In the genomic region with DNA sequence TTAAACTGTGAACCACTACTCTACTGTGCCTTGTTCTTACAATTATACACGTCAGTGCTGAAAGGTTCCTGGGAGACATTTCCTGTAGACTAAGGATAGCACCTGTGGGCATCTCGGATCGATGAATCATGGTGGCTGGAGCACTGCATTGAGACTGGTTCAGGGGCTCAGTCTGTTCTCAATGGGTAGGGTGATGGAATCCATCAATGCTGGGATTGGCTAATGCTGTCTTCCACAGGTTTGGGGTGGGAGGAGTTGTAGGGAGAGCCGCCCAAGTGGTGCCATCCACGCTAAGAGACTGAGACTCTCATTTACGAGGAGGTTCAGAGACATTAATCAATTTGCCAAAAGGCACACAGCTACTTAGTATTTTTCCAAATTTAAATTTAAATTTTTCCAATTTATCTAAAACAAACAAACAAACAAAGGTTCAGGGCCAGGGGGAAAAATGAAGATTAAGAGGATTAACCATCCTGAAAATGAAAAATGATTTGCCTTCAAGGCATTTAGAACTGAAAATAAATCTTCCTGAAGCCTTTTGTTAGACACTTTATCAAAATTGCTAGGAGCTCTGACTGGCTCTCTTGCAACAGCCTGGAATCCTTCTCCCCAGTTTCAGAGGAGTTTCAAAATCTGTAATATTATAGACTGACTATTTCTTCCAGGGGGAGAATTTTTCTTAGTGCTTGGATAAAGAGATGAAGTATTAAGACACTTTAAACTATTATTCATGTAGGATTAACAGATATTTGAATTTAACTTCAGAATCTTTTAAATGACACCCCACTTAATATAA, we compare ENCODE assay signal across 1 cellular context.
TF ChIP-seq lines count a peak whose summit lies in the region.

No MANE protein-coding gene starts in this region.

TF ChIP-seq in GM23338, 12 proteins besides CTCF, POLR2A, EP300 and RAD21 (continued from another document):
- TF ChIP-seq, protein P1, sequence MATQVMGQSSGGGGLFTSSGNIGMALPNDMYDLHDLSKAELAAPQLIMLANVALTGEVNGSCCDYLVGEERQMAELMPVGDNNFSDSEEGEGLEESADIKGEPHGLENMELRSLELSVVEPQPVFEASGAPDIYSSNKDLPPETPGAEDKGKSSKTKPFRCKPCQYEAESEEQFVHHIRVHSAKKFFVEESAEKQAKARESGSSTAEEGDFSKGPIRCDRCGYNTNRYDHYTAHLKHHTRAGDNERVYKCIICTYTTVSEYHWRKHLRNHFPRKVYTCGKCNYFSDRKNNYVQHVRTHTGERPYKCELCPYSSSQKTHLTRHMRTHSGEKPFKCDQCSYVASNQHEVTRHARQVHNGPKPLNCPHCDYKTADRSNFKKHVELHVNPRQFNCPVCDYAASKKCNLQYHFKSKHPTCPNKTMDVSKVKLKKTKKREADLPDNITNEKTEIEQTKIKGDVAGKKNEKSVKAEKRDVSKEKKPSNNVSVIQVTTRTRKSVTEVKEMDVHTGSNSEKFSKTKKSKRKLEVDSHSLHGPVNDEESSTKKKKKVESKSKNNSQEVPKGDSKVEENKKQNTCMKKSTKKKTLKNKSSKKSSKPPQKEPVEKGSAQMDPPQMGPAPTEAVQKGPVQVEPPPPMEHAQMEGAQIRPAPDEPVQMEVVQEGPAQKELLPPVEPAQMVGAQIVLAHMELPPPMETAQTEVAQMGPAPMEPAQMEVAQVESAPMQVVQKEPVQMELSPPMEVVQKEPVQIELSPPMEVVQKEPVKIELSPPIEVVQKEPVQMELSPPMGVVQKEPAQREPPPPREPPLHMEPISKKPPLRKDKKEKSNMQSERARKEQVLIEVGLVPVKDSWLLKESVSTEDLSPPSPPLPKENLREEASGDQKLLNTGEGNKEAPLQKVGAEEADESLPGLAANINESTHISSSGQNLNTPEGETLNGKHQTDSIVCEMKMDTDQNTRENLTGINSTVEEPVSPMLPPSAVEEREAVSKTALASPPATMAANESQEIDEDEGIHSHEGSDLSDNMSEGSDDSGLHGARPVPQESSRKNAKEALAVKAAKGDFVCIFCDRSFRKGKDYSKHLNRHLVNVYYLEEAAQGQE (IDR thresholded peaks at IDR 0.05; ENCODE audit: unreplicated experiment), result no peak
- TF ChIP-seq STAT1 (IDR thresholded peaks at IDR 0.05; ENCODE audit: unreplicated experiment) (no peak), JUNB (IDR thresholded peaks at IDR 0.05; ENCODE audit: unreplicated experiment) (no peak), ZNF331 (CRISPR knock-in tag; IDR thresholded peaks at IDR 0.05; ENCODE audit: low read depth) (no peak), POLR2AphosphoS5 (IDR thresholded peaks at IDR 0.05; ENCODE audit: low read depth) (no peak)
- TF ChIP-seq, protein P2, sequence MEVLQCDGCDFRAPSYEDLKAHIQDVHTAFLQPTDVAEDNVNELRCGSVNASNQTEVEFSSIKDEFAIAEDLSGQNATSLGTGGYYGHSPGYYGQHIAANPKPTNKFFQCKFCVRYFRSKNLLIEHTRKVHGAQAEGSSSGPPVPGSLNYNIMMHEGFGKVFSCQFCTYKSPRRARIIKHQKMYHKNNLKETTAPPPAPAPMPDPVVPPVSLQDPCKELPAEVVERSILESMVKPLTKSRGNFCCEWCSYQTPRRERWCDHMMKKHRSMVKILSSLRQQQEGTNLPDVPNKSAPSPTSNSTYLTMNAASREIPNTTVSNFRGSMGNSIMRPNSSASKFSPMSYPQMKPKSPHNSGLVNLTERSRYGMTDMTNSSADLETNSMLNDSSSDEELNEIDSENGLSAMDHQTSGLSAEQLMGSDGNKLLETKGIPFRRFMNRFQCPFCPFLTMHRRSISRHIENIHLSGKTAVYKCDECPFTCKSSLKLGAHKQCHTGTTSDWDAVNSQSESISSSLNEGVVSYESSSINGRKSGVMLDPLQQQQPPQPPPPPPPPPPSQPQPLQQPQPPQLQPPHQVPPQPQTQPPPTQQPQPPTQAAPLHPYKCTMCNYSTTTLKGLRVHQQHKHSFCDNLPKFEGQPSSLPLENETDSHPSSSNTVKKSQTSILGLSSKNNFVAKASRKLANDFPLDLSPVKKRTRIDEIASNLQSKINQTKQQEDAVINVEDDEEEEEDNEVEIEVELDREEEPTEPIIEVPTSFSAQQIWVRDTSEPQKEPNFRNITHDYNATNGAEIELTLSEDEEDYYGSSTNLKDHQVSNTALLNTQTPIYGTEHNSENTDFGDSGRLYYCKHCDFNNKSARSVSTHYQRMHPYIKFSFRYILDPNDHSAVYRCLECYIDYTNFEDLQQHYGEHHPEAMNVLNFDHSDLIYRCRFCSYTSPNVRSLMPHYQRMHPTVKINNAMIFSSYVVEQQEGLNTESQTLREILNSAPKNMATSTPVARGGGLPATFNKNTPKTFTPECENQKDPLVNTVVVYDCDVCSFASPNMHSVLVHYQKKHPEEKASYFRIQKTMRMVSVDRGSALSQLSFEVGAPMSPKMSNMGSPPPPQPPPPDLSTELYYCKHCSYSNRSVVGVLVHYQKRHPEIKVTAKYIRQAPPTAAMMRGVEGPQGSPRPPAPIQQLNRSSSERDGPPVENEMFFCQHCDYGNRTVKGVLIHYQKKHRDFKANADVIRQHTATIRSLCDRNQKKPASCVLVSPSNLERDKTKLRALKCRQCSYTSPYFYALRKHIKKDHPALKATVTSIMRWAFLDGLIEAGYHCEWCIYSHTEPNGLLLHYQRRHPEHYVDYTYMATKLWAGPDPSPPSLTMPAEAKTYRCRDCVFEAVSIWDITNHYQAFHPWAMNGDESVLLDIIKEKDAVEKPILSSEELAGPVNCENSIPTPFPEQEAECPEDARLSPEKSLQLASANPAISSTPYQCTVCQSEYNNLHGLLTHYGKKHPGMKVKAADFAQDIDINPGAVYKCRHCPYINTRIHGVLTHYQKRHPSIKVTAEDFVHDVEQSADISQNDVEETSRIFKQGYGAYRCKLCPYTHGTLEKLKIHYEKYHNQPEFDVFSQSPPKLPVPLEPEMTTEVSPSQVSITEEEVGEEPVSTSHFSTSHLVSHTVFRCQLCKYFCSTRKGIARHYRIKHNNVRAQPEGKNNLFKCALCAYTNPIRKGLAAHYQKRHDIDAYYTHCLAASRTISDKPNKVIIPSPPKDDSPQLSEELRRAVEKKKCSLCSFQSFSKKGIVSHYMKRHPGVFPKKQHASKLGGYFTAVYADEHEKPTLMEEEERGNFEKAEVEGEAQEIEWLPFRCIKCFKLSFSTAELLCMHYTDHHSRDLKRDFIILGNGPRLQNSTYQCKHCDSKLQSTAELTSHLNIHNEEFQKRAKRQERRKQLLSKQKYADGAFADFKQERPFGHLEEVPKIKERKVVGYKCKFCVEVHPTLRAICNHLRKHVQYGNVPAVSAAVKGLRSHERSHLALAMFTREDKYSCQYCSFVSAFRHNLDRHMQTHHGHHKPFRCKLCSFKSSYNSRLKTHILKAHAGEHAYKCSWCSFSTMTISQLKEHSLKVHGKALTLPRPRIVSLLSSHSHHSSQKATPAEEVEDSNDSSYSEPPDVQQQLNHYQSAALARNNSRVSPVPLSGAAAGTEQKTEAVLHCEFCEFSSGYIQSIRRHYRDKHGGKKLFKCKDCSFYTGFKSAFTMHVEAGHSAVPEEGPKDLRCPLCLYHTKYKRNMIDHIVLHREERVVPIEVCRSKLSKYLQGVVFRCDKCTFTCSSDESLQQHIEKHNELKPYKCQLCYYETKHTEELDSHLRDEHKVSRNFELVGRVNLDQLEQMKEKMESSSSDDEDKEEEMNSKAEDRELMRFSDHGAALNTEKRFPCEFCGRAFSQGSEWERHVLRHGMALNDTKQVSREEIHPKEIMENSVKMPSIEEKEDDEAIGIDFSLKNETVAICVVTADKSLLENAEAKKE (CRISPR knock-in tag; IDR thresholded peaks at IDR 0.05), result no peak
